ENCODE assay signal across 1 cellular context in genomic region chr4:128600996-128601857, GRCh38.
TF ChIP-seq lines count a peak whose summit lies in the region.

No MANE protein-coding gene starts in this region.

TF ChIP-seq in HepG2, 621 proteins besides CTCF, POLR2A, EP300 and RAD21 (continued from another document and continues in another):
- TF ChIP-seq IRF1 (CRISPR knock-in tag; IDR thresholded peaks at IDR 0.05; ENCODE audit: low read depth) (no peak), HDAC1 (CRISPR knock-in tag; IDR thresholded peaks at IDR 0.05) (peak; percentile 59), ZNF572 (CRISPR knock-in tag; IDR thresholded peaks at IDR 0.05) (no peak), ZNF407 (CRISPR knock-in tag; IDR thresholded peaks at IDR 0.05; ENCODE audit: not compliant biosample characterization) (no peak), FOXP1 (IDR thresholded peaks at IDR 0.05) (peak; percentile 44; the same call in 1 of the 2 replicates), FOXP1 (CRISPR knock-in tag; IDR thresholded peaks at IDR 0.05) (peak; percentile 65), NR2F6 (IDR thresholded peaks at IDR 0.05) (peak; percentile 64), NR2F6 (CRISPR knock-in tag; IDR thresholded peaks at IDR 0.05) (peak; percentile 85), STAG1 (CRISPR knock-in tag; IDR thresholded peaks at IDR 0.05) (no peak), MEIS1 (CRISPR knock-in tag; IDR thresholded peaks at IDR 0.05; ENCODE audit: borderline replicate concordance) (no peak), KLF9 (CRISPR knock-in tag; IDR thresholded peaks at IDR 0.05; ENCODE audit: low read depth) (no peak), ZNF543 (CRISPR knock-in tag; IDR thresholded peaks at IDR 0.05) (0 out of 2 replicates have a peak, but pooled peaks have one; percentile 72), NFAT5 (CRISPR knock-in tag; IDR thresholded peaks at IDR 0.05) (no peak), CEBPZ (IDR thresholded peaks at IDR 0.05; ENCODE audit: low read length) (no peak), ZNF776 (CRISPR knock-in tag; IDR thresholded peaks at IDR 0.05) (no peak), ZNF451 (CRISPR knock-in tag; IDR thresholded peaks at IDR 0.05) (0 out of 2 replicates have a peak, but pooled peaks have one; percentile 17), CREM (IDR thresholded peaks at IDR 0.05) (no peak), CREM (CRISPR knock-in tag; IDR thresholded peaks at IDR 0.05) (no peak), KLF13 (CRISPR knock-in tag; IDR thresholded peaks at IDR 0.05) (no peak), ZNF775 (CRISPR knock-in tag; IDR thresholded peaks at IDR 0.05; ENCODE audit: borderline replicate concordance) (no peak), ZFP91 (CRISPR knock-in tag; IDR thresholded peaks at IDR 0.05; ENCODE audit: borderline replicate concordance) (peak; percentile 55; the same call in 1 of the 2 replicates), ZNF598 (CRISPR knock-in tag; IDR thresholded peaks at IDR 0.05; ENCODE audit: borderline replicate concordance) (no peak; the same call in 1 of the 2 replicates), STAT5B (CRISPR knock-in tag; IDR thresholded peaks at IDR 0.05) (no peak), RXRA (CRISPR knock-in tag; IDR thresholded peaks at IDR 0.05) (peak; percentile 47; the same call in 1 of the 2 replicates), ZNF570 (CRISPR knock-in tag; IDR thresholded peaks at IDR 0.05; ENCODE audit: borderline replicate concordance) (no peak), KAT2B (IDR thresholded peaks at IDR 0.05; ENCODE audit: borderline replicate concordance, low read depth, low read length) (no peak), MBNL3 (CRISPR knock-in tag; conservative IDR thresholded peaks at IDR 0.05) (no peak), ZNF224 (CRISPR knock-in tag; IDR thresholded peaks at IDR 0.05) (0 out of 2 replicates have a peak, but pooled peaks have one; percentile 57), RERE (CRISPR knock-in tag; IDR thresholded peaks at IDR 0.05; ENCODE audit: low read depth) (0 out of 2 replicates have a peak, but pooled peaks have one; percentile 36)
